1 cellular context compared by ENCODE assay signal in genomic region chr19:45547965-45548609, GRCh38.
TF ChIP-seq lines count a peak whose summit lies in the region.

No MANE protein-coding gene starts in this region.

TF ChIP-seq in GM23338, 12 proteins besides CTCF, POLR2A, EP300 and RAD21 (continued from another document):
- no peak for TF ChIP-seq REST (IDR thresholded peaks at IDR 0.05; ENCODE audit: unreplicated experiment)
- no peak for TF ChIP-seq ZNF462 (CRISPR knock-in tag; IDR thresholded peaks at IDR 0.05)
- TF ChIP-seq ETS1 (IDR thresholded peaks at IDR 0.05): no peak
- no peak for TF ChIP-seq ZNF331 (CRISPR knock-in tag; IDR thresholded peaks at IDR 0.05; ENCODE audit: low read depth)
- TF ChIP-seq NANOG (IDR thresholded peaks at IDR 0.05; ENCODE audit: borderline replicate concordance): no peak
- no peak for TF ChIP-seq STAT1 (IDR thresholded peaks at IDR 0.05; ENCODE audit: unreplicated experiment)
- TF ChIP-seq EZH2phosphoT487 (IDR thresholded peaks at IDR 0.05; ENCODE audit: unreplicated experiment): no peak
- TF ChIP-seq POLR2AphosphoS5 (IDR thresholded peaks at IDR 0.05; ENCODE audit: low read depth): no peak
